In genomic region chr12:93741741-93742085, GRCh38 we compare ENCODE assay signal across 8 cellular contexts.
DNase-seq lines count a peak whose midpoint lies in the region; ATAC-seq lines count a peak whose summit lies in the region.

No MANE protein-coding gene starts in this region.

- no peak overlapping the region for H3K9ac ChIP-seq in Karpas-422 (ENCODE audit: low read length)

- peak overlapping the region; percentile 48 for H3K4me3 ChIP-seq in CD8-positive, alpha-beta memory T cell (ENCODE audit: low read length)
- H3K4me3 ChIP-seq in Karpas-422 (ENCODE audit: low read length) = peak overlapping the region; percentile 64
- peak overlapping the region; percentile 37 to 57 (median 49) for H3K4me3 ChIP-seq in skin epidermis

- peak overlapping the region; percentile 76 for H3K27ac ChIP-seq in CD8-positive, alpha-beta memory T cell (ENCODE audit: low read depth, low read length)
- no peak overlapping the region for H3K27ac ChIP-seq in Karpas-422 (ENCODE audit: low read length)
- peak overlapping the region; percentile 93 for H3K27ac ChIP-seq in adipose tissue (ENCODE audit: low read depth, low read length)
- peak overlapping the region; percentile 43 to 91 (median 82) for H3K27ac ChIP-seq in skin epidermis

- peaks cover 27 to 41% (median 37%) of the 10 kb centered on the region in 3 donors for H3K4me1 Mint-ChIP-seq in CD8-positive, alpha-beta memory T cell

- POLR2A ChIA-PET in CD8-positive, alpha-beta memory T cell (lab: Charles Lee) = no interaction called here

- no peaks in the 10 kb centered on the region for H4K20me1 ChIP-seq in Karpas-422 (ENCODE audit: insufficient read depth, low read depth, low read length)

- H3K9me3 Mint-ChIP-seq in CD8-positive, alpha-beta memory T cell = no peaks in the 10 kb centered on the region

- H3K9me2 ChIP-seq in Karpas-422 (replicated peaks; ENCODE audit: insufficient read depth, low read length) = no peaks in the 10 kb centered on the region

- H3K79me2 ChIP-seq in Karpas-422 (ENCODE audit: low read length) = no peaks in the 10 kb centered on the region

- H3K4me3 Mint-ChIP-seq in CD8-positive, alpha-beta memory T cell = peak overlapping the region; percentile 87 to 93 (median 90)

- H3K4me1 ChIP-seq in CD8-positive, alpha-beta memory T cell (ENCODE audit: insufficient read depth, low read length) = peaks cover 30% of the 10 kb centered on the region
- H3K4me1 ChIP-seq in Karpas-422 (ENCODE audit: low read length) = peaks cover 23% of the 10 kb centered on the region

- no peak overlapping the region for H2AFZ ChIP-seq in Karpas-422 (ENCODE audit: low read length)

- WGBS in adipose tissue, 3 donors = 8 to 11% (median 9%) methylated on average over 8 of the region's 8 CpGs

- no peaks in the 10 kb centered on the region for H3K9me3 ChIP-seq in CD8-positive, alpha-beta memory T cell (ENCODE audit: low read length)
- no peaks in the 10 kb centered on the region for H3K9me3 ChIP-seq in Karpas-422 (ENCODE audit: low read length)

- peak; percentile 29 for ATAC-seq in GM21447 (IDR thresholded peaks at IDR 0.05; ENCODE audit: unreplicated experiment)

- peak in 1 of 5 donors; percentile 1 for DNase-seq in CD8-positive, alpha-beta memory T cell
- DNase-seq in Karpas-422 (no peak), iPS DF 4.7 (ENCODE audit: extremely low read depth, low spot score) (peak; percentile 95), occipital lobe (lab: John Stamatoyannopoulos, UW) (no peak), NCI-H2029 treated with DMSO at 0.1 percent for 48 hours (lab: John Stamatoyannopoulos, UW) (no peak)

- no peaks in the 10 kb centered on the region for H3K27me3 ChIP-seq in CD8-positive, alpha-beta memory T cell (ENCODE audit: insufficient read depth, low read length, poor library complexity, severe bottlenecking)
- H3K27me3 ChIP-seq in Karpas-422 (ENCODE audit: low read length) = 0 out of 2 replicates have a peak, but pooled peaks cover 3% of the 10 kb centered on the region

- peaks cover 0 to 2% of the 10 kb centered on the region in 2 donors for H3K27me3 Mint-ChIP-seq in CD8-positive, alpha-beta memory T cell

- CTCF ChIA-PET in CD8-positive, alpha-beta memory T cell (lab: Charles Lee) = interaction anchor here (1.5 to 2.1 kb wide), 2 partner anchors 25 to 359 kb away, joined by 5 to 14 read pairs; no protein-coding TSS in a partner anchor

- H3K27ac Mint-ChIP-seq in CD8-positive, alpha-beta memory T cell = peak overlapping the region; percentile 31 to 88 (median 81)

- no peaks in the 10 kb centered on the region for H3K36me3 ChIP-seq in CD8-positive, alpha-beta memory T cell (ENCODE audit: insufficient read depth, low read length)
- no peaks in the 10 kb centered on the region for H3K36me3 ChIP-seq in Karpas-422 (ENCODE audit: insufficient read depth, low read length)

- peak overlapping the region; percentile 73 for H3K4me2 ChIP-seq in Karpas-422 (ENCODE audit: low read depth, low read length, poor library complexity, severe bottlenecking)

- peaks cover 0 to 6% (median 0%) of the 10 kb centered on the region in 3 donors for H3K36me3 Mint-ChIP-seq in CD8-positive, alpha-beta memory T cell
